ENCODE assay signal across 8 cellular contexts in genomic region chr9:72524820-72525539, GRCh38. TPM values are rescaled to one million over a fixed set of nuclear protein-coding genes. Genes with fewer than 3 reads are reported as not detected.
DNase-seq lines count a peak whose midpoint lies in the region; ATAC-seq and TF ChIP-seq lines count a peak whose summit lies in the region.

No MANE protein-coding gene starts in this region.

- intact Hi-C loops in sciatic nerve (cut with DNase I) = no loop called here

- DNase-seq in activated CD4-positive, alpha-beta T cell treated with anti-CD3 and anti-CD28 coated beads for 48 hours = peak; percentile 52
- no peak for DNase-seq in activated CD4-positive, alpha-beta T cell treated with anti-CD3 and anti-CD28 coated beads, Interleukin-2, amount 10 ng/mL, durations not matched to agents 7 days and 5 days
- peak; percentile 65 for DNase-seq in fibroblast of the conjunctiva (ENCODE audit: low read depth)
- peak; percentile 94 for DNase-seq in skeletal muscle cell (ENCODE audit: low read depth)
- DNase-seq in sciatic nerve (ENCODE audit: low spot score) = no peak

- peak; percentile 56 for ATAC-seq in HG02852 (IDR thresholded peaks at IDR 0.05; ENCODE audit: unreplicated experiment)
- ATAC-seq in sciatic nerve = no peak
- ATAC-seq in GM19395 (IDR thresholded peaks at IDR 0.05; ENCODE audit: unreplicated experiment) = no peak

- H3K4me3 ChIP-seq in skeletal muscle cell (ENCODE audit: low read depth, low read length) = no peak overlapping the region

- peaks cover 45% of the 10 kb centered on the region for H3K4me1 Mint-ChIP-seq in activated CD4-positive, alpha-beta T cell treated with anti-CD3 and anti-CD28 coated beads, Interleukin-2, amount 10 ng/mL, durations not matched to agents 7 days and 5 days

- H3K9me3 Mint-ChIP-seq in activated CD4-positive, alpha-beta T cell treated with anti-CD3 and anti-CD28 coated beads, Interleukin-2, amount 10 ng/mL, durations not matched to agents 7 days and 5 days = no peaks in the 10 kb centered on the region

- H3K36me3 Mint-ChIP-seq in activated CD4-positive, alpha-beta T cell treated with anti-CD3 and anti-CD28 coated beads, Interleukin-2, amount 10 ng/mL, durations not matched to agents 7 days and 5 days (ENCODE audit: low read depth) = peaks cover 2% of the 10 kb centered on the region

- H3K27me3 Mint-ChIP-seq in activated CD4-positive, alpha-beta T cell treated with anti-CD3 and anti-CD28 coated beads, Interleukin-2, amount 10 ng/mL, durations not matched to agents 7 days and 5 days = no peaks in the 10 kb centered on the region

- POLR2A ChIA-PET in activated CD4-positive, alpha-beta T cell treated with anti-CD3 and anti-CD28 coated beads, Interleukin-2, amount 10 ng/mL, durations not matched to agents 7 days and 5 days (lab: Charles Lee) = no interaction called here

- peak overlapping the region; percentile 99 for H3K27ac ChIP-seq in VCaP

- CTCF ChIA-PET in activated CD4-positive, alpha-beta T cell treated with anti-CD3 and anti-CD28 coated beads, Interleukin-2, amount 10 ng/mL, durations not matched to agents 7 days and 5 days (lab: Charles Lee) = interaction anchor here (0.8 kb wide), 1 partner anchor 453 kb away, joined by 3 read pairs; no protein-coding TSS in a partner anchor

- H3K27ac Mint-ChIP-seq in activated CD4-positive, alpha-beta T cell treated with anti-CD3 and anti-CD28 coated beads, Interleukin-2, amount 10 ng/mL, durations not matched to agents 7 days and 5 days = no peak overlapping the region

- no peak overlapping the region for H3K4me3 Mint-ChIP-seq in activated CD4-positive, alpha-beta T cell treated with anti-CD3 and anti-CD28 coated beads, Interleukin-2, amount 10 ng/mL, durations not matched to agents 7 days and 5 days

- no peak for TF ChIP-seq CTCF in VCaP (conservative IDR thresholded peaks at IDR 0.05)

RNA-seq across cellular contexts. Expression of gene TMC1, which starts 3.6 kb away (rescaled TPM):
- total RNA-seq in activated CD4-positive, alpha-beta T cell treated with anti-CD3 and anti-CD28 coated beads, Interleukin-2, amount 10 ng/mL, durations not matched to agents 7 days and 5 days = not detected
- total RNA-seq in sciatic nerve = 0.36 TPM

Comparison
In these comparisons a context has a peak if more than half of its experiments do, and no peak if none do; other contexts are left out.
1. DNase-seq: peak in activated CD4-positive, alpha-beta T cell treated with anti-CD3 and anti-CD28 coated beads for 48 hours (single experiment), fibroblast of the conjunctiva (single experiment) and skeletal muscle cell (single experiment); none in activated CD4-positive, alpha-beta T cell treated with anti-CD3 and anti-CD28 coated beads, Interleukin-2, amount 10 ng/mL, durations not matched to agents 7 days and 5 days (single experiment) and sciatic nerve (single experiment).